Comparison of ENCODE assay signal across 24 cellular contexts in the genomic region with DNA sequence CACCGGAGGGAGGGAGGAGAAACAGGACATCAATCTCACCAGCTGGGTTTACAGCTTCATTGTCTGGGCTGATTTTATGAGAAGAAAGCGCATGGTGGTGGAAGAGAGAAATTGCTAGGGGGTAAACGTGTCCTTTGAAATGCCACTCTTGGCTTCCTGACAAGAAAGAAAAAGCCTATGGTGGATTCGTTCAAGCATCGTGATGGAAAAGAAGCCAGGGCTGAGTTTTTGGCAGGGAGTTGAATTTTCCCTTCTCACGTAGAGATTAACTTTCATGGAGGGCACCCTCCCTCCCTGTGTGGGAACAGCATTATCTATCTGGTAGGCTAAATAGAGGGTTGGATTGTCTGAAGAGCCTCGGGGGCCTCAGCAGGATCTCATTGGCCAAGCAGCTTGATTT.
"Had no signal": no experiment of that assay in that cellular context is flagged by ENCODE, and none has a peak within 500 bp of the region (broad histone marks: within the 10 kb centered on the region; RNA-seq: fewer than 3 reads in every experiment).

No MANE protein-coding gene starts in this region.

- DNase-seq: activated B cell treated with CpG ODN at 0.5 μM for 24 hours; activated CD4-positive, alpha-beta T cell treated with anti-CD3 and anti-CD28 coated beads, Interleukin-2, amount 50 U/mL, for 1 hour; activated effector memory CD4-positive, alpha-beta T cell treated with Interleukin-2 at 50 U/mL for 16 hours; activated naive CD4-positive, alpha-beta T cell treated with anti-CD3 and anti-CD28 coated beads, Interleukin-2, amount 10 ng/mL, durations not matched to agents 7 days and 5 days; activated naive CD8-positive, alpha-beta T cell treated with anti-CD3 and anti-CD28 coated beads, Interleukin-2, amount 10 ng/mL, durations not matched to agents 7 days and 5 days; activated T-cell treated with anti-CD3 and anti-CD28 coated beads for 4 hours; activated T-cell treated with anti-CD3 and anti-CD28 coated beads, Interleukin-2, amount 50 U/mL, for 72 hours; brain microvascular endothelial cell; dorsolateral prefrontal cortex; effector memory CD4-positive, alpha-beta T cell; hypothalamus; immature natural killer cell; kidney; left lung; mesendoderm; natural killer cell; right lobe of liver; stimulated activated CD4-positive, alpha-beta T cell treated with anti-CD3 and anti-CD28 coated beads, Interleukin-2, amount 100 ng/mL, for 48 hours; stimulated activated naive CD4-positive, alpha-beta T cell treated with Interleukin-2 at 50 U/mL for 16 hours had no signal

- H3K36me3 ChIP-seq: ascending aorta, brain microvascular endothelial cell, gastroesophageal sphincter, left lung, right lobe of liver, tibial nerve had no signal

- H3K27ac ChIP-seq: ascending aorta, brain microvascular endothelial cell, coronary artery, dorsolateral prefrontal cortex, gastroesophageal sphincter, left lung, right lobe of liver, tibial nerve had no signal

- H3K4me1 ChIP-seq: ascending aorta, gastroesophageal sphincter, left lung, right lobe of liver, tibial nerve had no signal

- H3K27me3 ChIP-seq: ascending aorta, brain microvascular endothelial cell, dorsolateral prefrontal cortex, gastroesophageal sphincter, left lung, right lobe of liver, tibial nerve had no signal

- H3K4me3 ChIP-seq: ascending aorta, coronary artery, dorsolateral prefrontal cortex, gastroesophageal sphincter, left lung, lung, right lobe of liver, tibial nerve had no signal

- ATAC-seq: activated T-cell treated with anti-CD3 and anti-CD28 coated beads, Interleukin-2, amount 50 U/mL, for 72 hours; gastroesophageal sphincter; left lung; natural killer cell; right lobe of liver had no signal

- H3K9me3 ChIP-seq: right lobe of liver had no signal
